Comparison of ENCODE assay signal across 8 cellular contexts in the genomic region with DNA sequence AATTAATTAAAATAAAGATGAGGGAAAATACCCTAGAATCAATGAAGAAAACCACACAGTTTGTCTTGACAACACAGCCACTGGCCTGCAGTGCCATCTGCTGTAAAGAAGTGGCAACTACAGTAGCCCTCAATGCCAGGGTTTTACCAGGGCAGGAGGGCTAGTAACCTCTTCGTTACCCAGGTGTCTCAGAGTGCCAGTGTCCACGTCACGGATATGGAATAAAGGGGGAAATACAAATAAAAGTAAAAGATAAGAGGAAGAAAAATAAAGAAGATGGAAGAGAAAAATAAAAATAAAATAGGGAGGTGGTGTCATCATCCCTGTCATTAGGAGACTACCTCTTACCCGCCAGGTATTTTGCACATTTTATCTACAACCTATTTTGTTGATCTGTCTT. TPM values are rescaled to one million over a fixed set of nuclear protein-coding genes. Genes with fewer than 3 reads are reported as not detected.
DNase-seq lines count a peak whose midpoint lies in the region; ATAC-seq and TF ChIP-seq lines count a peak whose summit lies in the region.

No MANE protein-coding gene starts in this region.

- H3K27ac Mint-ChIP-seq in activated CD8-positive, alpha-beta T cell treated with anti-CD3 and anti-CD28 coated beads, Interleukin-2, amount 10 ng/mL, durations not matched to agents 7 days and 5 days = no peak overlapping the region
- H3K27ac Mint-ChIP-seq in endothelial cell (ENCODE audit: unreplicated experiment) = no peak overlapping the region

- no peak overlapping the region for H3K27ac ChIP-seq in substantia nigra (ENCODE audit: low read depth, low read length, poor library complexity, severe bottlenecking)

- H3K27me3 Mint-ChIP-seq in activated CD8-positive, alpha-beta T cell treated with anti-CD3 and anti-CD28 coated beads, Interleukin-2, amount 10 ng/mL, durations not matched to agents 7 days and 5 days (ENCODE audit: low read depth) = peaks cover 6% of the 10 kb centered on the region
- peaks cover 2% of the 10 kb centered on the region for H3K27me3 Mint-ChIP-seq in endothelial cell (ENCODE audit: unreplicated experiment)

- peak; percentile 75 for ATAC-seq in HG02623 (IDR thresholded peaks at IDR 0.05; ENCODE audit: unreplicated experiment)
- peak; percentile 63 for ATAC-seq in activated CD8-positive, alpha-beta T cell treated with anti-CD3 and anti-CD28 coated beads, Interleukin-2, amount 10 ng/mL, durations not matched to agents 7 days and 5 days

- no peaks in the 10 kb centered on the region for H3K9me3 Mint-ChIP-seq in activated CD8-positive, alpha-beta T cell treated with anti-CD3 and anti-CD28 coated beads, Interleukin-2, amount 10 ng/mL, durations not matched to agents 7 days and 5 days (ENCODE audit: insufficient read depth)
- H3K9me3 Mint-ChIP-seq in endothelial cell (ENCODE audit: unreplicated experiment) = no peaks in the 10 kb centered on the region

- TF ChIP-seq CTCF in endothelial cell (IDR thresholded peaks at IDR 0.05; ENCODE audit: unreplicated experiment) = peak; percentile 95

- H3K36me3 Mint-ChIP-seq in activated CD8-positive, alpha-beta T cell treated with anti-CD3 and anti-CD28 coated beads, Interleukin-2, amount 10 ng/mL, durations not matched to agents 7 days and 5 days (ENCODE audit: low read depth) = no peaks in the 10 kb centered on the region
- no peaks in the 10 kb centered on the region for H3K36me3 Mint-ChIP-seq in endothelial cell (ENCODE audit: low read depth, unreplicated experiment)

- CTCF ChIA-PET in activated CD8-positive, alpha-beta T cell treated with anti-CD3 and anti-CD28 coated beads, Interleukin-2, amount 10 ng/mL, durations not matched to agents 7 days and 5 days (lab: Charles Lee) = interaction anchor here (0.7 to 5.4 kb wide), 22 partner anchors 11 to 788 kb away, joined by 3 to 59 read pairs (median 4); no protein-coding TSS in a partner anchor

- H3K4me1 Mint-ChIP-seq in activated CD8-positive, alpha-beta T cell treated with anti-CD3 and anti-CD28 coated beads, Interleukin-2, amount 10 ng/mL, durations not matched to agents 7 days and 5 days (ENCODE audit: low read depth) = peaks cover 30% of the 10 kb centered on the region
- H3K4me1 Mint-ChIP-seq in endothelial cell (ENCODE audit: unreplicated experiment) = peaks cover 19% of the 10 kb centered on the region

- POLR2A ChIA-PET in activated CD8-positive, alpha-beta T cell treated with anti-CD3 and anti-CD28 coated beads, Interleukin-2, amount 10 ng/mL, durations not matched to agents 7 days and 5 days (lab: Charles Lee) = interaction anchor here (1.7 kb wide), 1 partner anchor 289 kb away, joined by 4 read pairs; no protein-coding TSS in a partner anchor

- DNase-seq in DMS79 treated with DMSO at 0.1 percent for 48 hours (lab: John Stamatoyannopoulos, UW) (peak; percentile 14), DMS79 (lab: John Stamatoyannopoulos, UW) (no peak), NCI-H510A (lab: John Stamatoyannopoulos, UW) (peak; percentile 22), endothelial cell (ENCODE audit: low spot score) (peak; percentile 62), myocyte (ENCODE audit: low read depth) (peak; percentile 62), substantia nigra (lab: John Stamatoyannopoulos, UW) (peak in 35 of 49 donors; percentile 5 to 63 (median 30))
- peak; percentile 61 for DNase-seq in activated CD8-positive, alpha-beta T cell treated with anti-CD3 and anti-CD28 coated beads, Interleukin-2, amount 10 ng/mL, durations not matched to agents 7 days and 5 days

- no peak overlapping the region for H3K4me3 Mint-ChIP-seq in activated CD8-positive, alpha-beta T cell treated with anti-CD3 and anti-CD28 coated beads, Interleukin-2, amount 10 ng/mL, durations not matched to agents 7 days and 5 days
- H3K4me3 Mint-ChIP-seq in endothelial cell (ENCODE audit: unreplicated experiment) = no peak overlapping the region

RNA-seq across cellular contexts. Expression of a gene that starts 14.2 kb away (rescaled TPM):
- not detected for total RNA-seq in activated CD8-positive, alpha-beta T cell treated with anti-CD3 and anti-CD28 coated beads, Interleukin-2, amount 10 ng/mL, durations not matched to agents 7 days and 5 days
- total RNA-seq in endothelial cell (ENCODE audit: unreplicated experiment) = 2.7 TPM
- total RNA-seq in myocyte = 1.6 and 2.2 TPM in 2 replicates
- 2.8 TPM for polyA plus RNA-seq in myocyte (2012)
